27 cellular contexts compared by ENCODE assay signal in the genomic region with DNA sequence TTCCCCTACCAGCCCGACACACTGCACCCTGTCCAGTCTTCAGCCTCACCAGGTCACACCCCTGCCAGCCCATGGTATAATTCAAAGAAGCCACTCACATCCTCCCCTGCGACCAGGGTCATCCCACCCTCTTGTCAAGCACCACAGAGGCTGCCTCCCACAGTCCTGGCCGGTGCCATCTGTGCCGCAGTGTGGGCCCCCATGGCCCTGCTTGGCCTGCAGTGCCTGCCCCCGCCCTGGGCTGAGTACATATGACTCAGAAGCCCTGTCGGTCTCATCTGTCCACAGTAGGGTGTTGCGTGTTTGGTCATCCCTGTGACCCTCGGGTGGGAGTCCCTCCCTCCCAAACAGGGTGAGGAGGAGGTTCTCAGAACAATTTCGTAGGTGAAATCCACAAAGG.
"Had no signal": no experiment of that assay in that cellular context is flagged by ENCODE, and none has a peak within 500 bp of the region (broad histone marks: within the 10 kb centered on the region; RNA-seq: fewer than 3 reads in every experiment).

No MANE protein-coding gene starts in this region.

- H3K36me3 ChIP-seq: heart left ventricle, neural progenitor cell, ovary, right atrium auricular region, right lobe of liver, thyroid gland, transverse colon, upper lobe of left lung, vagina had no signal

- H3K4me1 Mint-ChIP-seq: naive thymus-derived CD4-positive, alpha-beta T cell; stimulated activated memory B cell treated with anti-CD40 and anti-IgM and Interleukin-4, amounts not matched to agents 10 μg/mL and 1 μg/mL and 100 μg/mL, for 72 hours; stimulated activated naive CD8-positive, alpha-beta T cell treated with anti-CD3 and anti-CD28 coated beads, Interleukin-15, amount 100 ng/mL, for 72 hours had no signal

- H3K9me3 Mint-ChIP-seq: stimulated activated naive CD8-positive, alpha-beta T cell treated with anti-CD3 and anti-CD28 coated beads, Interleukin-15, amount 100 ng/mL, for 72 hours had no signal

- H3K27me3 ChIP-seq: heart left ventricle, hepatocyte, neural progenitor cell, ovary, right atrium auricular region, right lobe of liver, thyroid gland, transverse colon, upper lobe of left lung, vagina had no signal

- H3K9ac ChIP-seq: neural progenitor cell had no signal

- H3K27ac Mint-ChIP-seq: nephron progenitor cell; progenitor cell of endocrine pancreas; stimulated activated memory B cell treated with anti-CD40 and anti-IgM and Interleukin-4, amounts not matched to agents 10 μg/mL and 1 μg/mL and 100 μg/mL, for 72 hours had no signal

- H3K4me3 ChIP-seq: heart left ventricle, hepatocyte, lung, mucosa of descending colon, neural progenitor cell, ovary, right atrium auricular region, right lobe of liver, smooth muscle cell, thyroid gland, transverse colon, upper lobe of left lung, vagina had no signal

- H3K36me3 Mint-ChIP-seq: naive thymus-derived CD4-positive, alpha-beta T cell; neural progenitor cell; stimulated activated memory B cell treated with anti-CD40 and anti-IgM and Interleukin-4, amounts not matched to agents 10 μg/mL and 1 μg/mL and 100 μg/mL, for 72 hours had no signal

- H3K4me1 ChIP-seq: neural progenitor cell, right lobe of liver, thyroid gland, transverse colon, upper lobe of left lung, vagina had no signal

- ATAC-seq: mucosa of descending colon; naive thymus-derived CD4-positive, alpha-beta T cell; stimulated activated memory B cell treated with anti-CD40 and anti-IgM and Interleukin-4, amounts not matched to agents 10 μg/mL and 1 μg/mL and 100 μg/mL, for 72 hours; stimulated activated naive CD8-positive, alpha-beta T cell treated with anti-CD3 and anti-CD28 coated beads, Interleukin-15, amount 100 ng/mL, for 72 hours had no signal

- H3K27ac ChIP-seq: heart left ventricle, hepatocyte, neural progenitor cell, ovary, right atrium auricular region, right lobe of liver, thyroid gland, transverse colon, upper lobe of left lung, vagina had no signal

- H3K27me3 Mint-ChIP-seq: stimulated activated memory B cell treated with anti-CD40 and anti-IgM and Interleukin-4, amounts not matched to agents 10 μg/mL and 1 μg/mL and 100 μg/mL, for 72 hours; stimulated activated naive CD8-positive, alpha-beta T cell treated with anti-CD3 and anti-CD28 coated beads, Interleukin-15, amount 100 ng/mL, for 72 hours had no signal

- DNase-seq: heart left ventricle; islet precursor cell; mesendoderm; midbrain; mucosa of descending colon; naive thymus-derived CD4-positive, alpha-beta T cell; nephron progenitor cell; ovary; right lobe of liver; stimulated activated CD4-positive, alpha-beta T cell treated with anti-CD3 and anti-CD28 coated beads, Interleukin-1b, Interleukin-23, amount 100 ng/mL, for 48 hours; stimulated activated CD4-positive, alpha-beta T cell treated with anti-CD3 and anti-CD28 coated beads, Interleukin-2, amount 100 ng/mL, for 48 hours; stimulated activated CD4-positive, alpha-beta T cell treated with anti-CD3 and anti-CD28 coated beads, Interleukin-4, amount 100 ng/mL, for 4 hours; stimulated activated CD8-positive, alpha-beta memory T cell treated with anti-CD3 and anti-CD28 coated beads, Interleukin-4, amount 100 ng/mL, for 48 hours; stimulated activated naive CD4-positive, alpha-beta T cell treated with Interleukin-2 at 50 U/mL for 16 hours; stimulated activated naive CD8-positive, alpha-beta T cell treated with anti-CD3 and anti-CD28 coated beads, Interleukin-15, amount 100 ng/mL, for 72 hours; substantia nigra; thyroid gland; transverse colon had no signal

- H3K4me3 Mint-ChIP-seq: naive thymus-derived CD4-positive, alpha-beta T cell; nephron progenitor cell; neural progenitor cell; stimulated activated memory B cell treated with anti-CD40 and anti-IgM and Interleukin-4, amounts not matched to agents 10 μg/mL and 1 μg/mL and 100 μg/mL, for 72 hours; stimulated activated naive CD8-positive, alpha-beta T cell treated with anti-CD3 and anti-CD28 coated beads, Interleukin-15, amount 100 ng/mL, for 72 hours had no signal

- H3K9me3 ChIP-seq: mucosa of descending colon, ovary, right atrium auricular region, right lobe of liver, thyroid gland, transverse colon, upper lobe of left lung, vagina had no signal
